37 cellular contexts compared by ENCODE assay signal in the genomic region with DNA sequence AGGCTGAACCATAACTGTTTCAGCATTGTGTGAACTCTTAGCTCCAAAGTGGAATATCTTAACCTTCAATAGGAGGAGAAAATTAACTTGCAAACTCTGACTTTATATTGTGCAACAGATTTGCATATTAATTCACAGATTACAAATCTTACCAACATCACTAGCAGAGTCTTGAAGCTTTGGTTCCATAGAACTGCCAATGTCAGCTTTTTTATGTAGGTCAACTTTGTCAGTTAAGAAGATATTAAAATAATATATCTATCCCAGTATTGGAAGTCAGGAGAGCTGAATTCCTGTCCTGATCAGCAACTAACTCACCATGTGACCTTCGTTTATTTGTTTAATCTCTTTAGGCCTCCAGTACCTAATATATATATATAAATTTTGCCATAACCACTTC.
"Had no signal": no experiment of that assay in that cellular context is flagged by ENCODE, and none has a peak within 500 bp of the region (broad histone marks: within the 10 kb centered on the region; RNA-seq: fewer than 3 reads in every experiment).

No MANE protein-coding gene starts in this region.

- DNase-seq: activated B cell treated with CpG ODN at 0.5 μM for 24 hours; activated CD4-positive, alpha-beta memory T cell treated with anti-CD3 and anti-CD28 coated beads for 36 hours; activated CD4-positive, alpha-beta T cell treated with anti-CD3 and anti-CD28 coated beads for 4 hours; activated CD4-positive, alpha-beta T cell treated with anti-CD3 and anti-CD28 coated beads, Interleukin-2, amount 10 ng/mL, durations not matched to agents 24 days and 14 days; activated CD4-positive, alpha-beta T cell treated with anti-CD3 and anti-CD28 coated beads, Interleukin-2, amount 50 U/mL, for 1 hour; activated CD4-positive, alpha-beta T cell treated with anti-CD3 and anti-CD28 coated beads, Interleukin-2, amount 50 U/mL, for 4 hours; activated CD4-positive, CD25-positive, alpha-beta regulatory T cell treated with anti-CD3 and anti-CD28 coated beads, Interleukin-2, amount 50 U/mL, for 72 hours; activated CD8-positive, alpha-beta memory T cell treated with anti-CD3 and anti-CD28 coated beads, Interleukin-2, amount 50 U/mL, for 4 hours; activated CD8-positive, alpha-beta T cell treated with anti-CD3 and anti-CD28 coated beads for 36 hours; activated effector memory CD4-positive, alpha-beta T cell treated with Interleukin-2 at 50 U/mL for 16 hours; activated gamma-delta T cell; activated naive CD4-positive, alpha-beta T cell treated with anti-CD3 and anti-CD28 coated beads, Interleukin-2, amount 10 ng/mL, durations not matched to agents 7 days and 5 days; activated naive CD4-positive, alpha-beta T cell treated with Interleukin-2 at 50 U/mL for 16 hours; activated naive CD8-positive, alpha-beta T cell treated with anti-CD3 and anti-CD28 coated beads, Interleukin-2, amount 10 ng/mL, durations not matched to agents 7 days and 5 days; activated naive CD8-positive, alpha-beta T cell treated with anti-CD3 and anti-CD28 coated beads, Interleukin-2, amount 50 U/mL, for 24 hours; activated T-cell treated with anti-CD3 and anti-CD28 coated beads for 4 hours; activated T-cell treated with anti-CD3 and anti-CD28 coated beads, Interleukin-2, amount 50 U/mL, for 1 hour; activated T-cell treated with anti-CD3 and anti-CD28 coated beads, Interleukin-2, amount 50 U/mL, for 48 hours; amygdala; anterior cingulate cortex; caudate nucleus; cerebellar nuclear complex; T-helper 1 cell; T-helper 2 cell; T-helper 9 cell had no signal

- H3K4me1 Mint-ChIP-seq: activated CD4-positive, alpha-beta T cell treated with anti-CD3 and anti-CD28 coated beads, Interleukin-2, amount 10 ng/mL, durations not matched to agents 24 days and 14 days; activated naive CD4-positive, alpha-beta T cell treated with anti-CD3 and anti-CD28 coated beads, Interleukin-2, amount 10 ng/mL, durations not matched to agents 7 days and 5 days; activated naive CD4-positive, alpha-beta T cell treated with anti-CD3 and anti-CD28 coated beads, Interleukin-2, amount 50 U/mL, for 24 hours; activated naive CD8-positive, alpha-beta T cell treated with anti-CD3 and anti-CD28 coated beads, Interleukin-2, amount 10 ng/mL, durations not matched to agents 7 days and 5 days; central memory CD8-positive, alpha-beta T cell had no signal

- H3K27me3 ChIP-seq: ascending aorta, cardiac muscle cell had no signal

- H3K4me3 Mint-ChIP-seq: activated B cell treated with CpG ODN at 0.5 μM for 24 hours; activated CD4-positive, alpha-beta memory T cell treated with anti-CD3 and anti-CD28 coated beads for 36 hours; activated CD4-positive, alpha-beta T cell treated with anti-CD3 and anti-CD28 coated beads, Interleukin-2, amount 10 ng/mL, durations not matched to agents 24 days and 14 days; activated CD8-positive, alpha-beta T cell treated with anti-CD3 and anti-CD28 coated beads for 36 hours; activated naive CD4-positive, alpha-beta T cell treated with anti-CD3 and anti-CD28 coated beads, Interleukin-2, amount 10 ng/mL, durations not matched to agents 7 days and 5 days; activated naive CD4-positive, alpha-beta T cell treated with anti-CD3 and anti-CD28 coated beads, Interleukin-2, amount 50 U/mL, for 24 hours; activated naive CD8-positive, alpha-beta T cell; activated naive CD8-positive, alpha-beta T cell treated with anti-CD3 and anti-CD28 coated beads, Interleukin-2, amount 10 ng/mL, durations not matched to agents 7 days and 5 days; activated naive CD8-positive, alpha-beta T cell treated with anti-CD3 and anti-CD28 coated beads, Interleukin-2, amount 50 U/mL, for 24 hours; brain; central memory CD8-positive, alpha-beta T cell; T-helper 1 cell treated with Interleukin-12 subunit alpha and Interleukin-12 subunit beta and Interleukin-4 antibody, amounts not matched to agents 30 μg/mL and 1 μg/mL, for 36 hours; T-helper 2 cell treated with Interferon-gamma antibody and Interleukin-4, amounts not matched to agents 5 μg/mL and 100 μg/mL, for 36 hours had no signal

- H3K27me3 Mint-ChIP-seq: activated B cell treated with CpG ODN at 0.5 μM for 24 hours; activated CD4-positive, alpha-beta memory T cell treated with anti-CD3 and anti-CD28 coated beads for 36 hours; activated CD4-positive, alpha-beta T cell treated with anti-CD3 and anti-CD28 coated beads, Interleukin-2, amount 10 ng/mL, durations not matched to agents 24 days and 14 days; activated CD8-positive, alpha-beta T cell treated with anti-CD3 and anti-CD28 coated beads for 36 hours; activated naive CD4-positive, alpha-beta T cell treated with anti-CD3 and anti-CD28 coated beads, Interleukin-2, amount 50 U/mL, for 24 hours; activated naive CD8-positive, alpha-beta T cell; activated naive CD8-positive, alpha-beta T cell treated with anti-CD3 and anti-CD28 coated beads, Interleukin-2, amount 50 U/mL, for 24 hours; brain; central memory CD8-positive, alpha-beta T cell had no signal

- H3K4me1 ChIP-seq: ascending aorta had no signal

- FAIRE-seq: bronchial epithelial cell, TTC549 had no signal

- H3K36me3 Mint-ChIP-seq: activated naive CD8-positive, alpha-beta T cell; activated naive CD8-positive, alpha-beta T cell treated with anti-CD3 and anti-CD28 coated beads, Interleukin-2, amount 10 ng/mL, durations not matched to agents 7 days and 5 days had no signal

- H3K27ac ChIP-seq: ascending aorta, cardiac muscle cell, VCaP had no signal

- H3K9me3 ChIP-seq: ascending aorta had no signal

- H3K4me3 ChIP-seq: ascending aorta, cardiac muscle cell had no signal

- ATAC-seq: activated CD8-positive, alpha-beta T cell treated with anti-CD3 and anti-CD28 coated beads for 36 hours; activated naive CD8-positive, alpha-beta T cell treated with anti-CD3 and anti-CD28 coated beads, Interleukin-2, amount 50 U/mL, for 24 hours had no signal

- H3K9me3 Mint-ChIP-seq: activated B cell treated with CpG ODN at 0.5 μM for 24 hours; activated CD4-positive, alpha-beta memory T cell treated with anti-CD3 and anti-CD28 coated beads for 36 hours; activated CD4-positive, alpha-beta T cell treated with anti-CD3 and anti-CD28 coated beads, Interleukin-2, amount 10 ng/mL, durations not matched to agents 24 days and 14 days; activated CD8-positive, alpha-beta T cell treated with anti-CD3 and anti-CD28 coated beads for 36 hours; activated naive CD4-positive, alpha-beta T cell treated with anti-CD3 and anti-CD28 coated beads, Interleukin-2, amount 10 ng/mL, durations not matched to agents 7 days and 5 days; activated naive CD4-positive, alpha-beta T cell treated with anti-CD3 and anti-CD28 coated beads, Interleukin-2, amount 50 U/mL, for 24 hours; activated naive CD8-positive, alpha-beta T cell treated with anti-CD3 and anti-CD28 coated beads, Interleukin-2, amount 10 ng/mL, durations not matched to agents 7 days and 5 days; activated naive CD8-positive, alpha-beta T cell treated with anti-CD3 and anti-CD28 coated beads, Interleukin-2, amount 50 U/mL, for 24 hours; activated T-helper 2 cell treated with anti-CD3 and anti-CD28 coated beads, Interferon-gamma antibody, Interleukin-2, Interleukin-4, amounts not matched to agents 10 μg/mL and 5 μg/mL and 100 μg/mL, durations not matched to agents 14 hours and 24 hours and 36 hours; brain; central memory CD8-positive, alpha-beta T cell; T-helper 1 cell treated with Interleukin-12 subunit alpha and Interleukin-12 subunit beta and Interleukin-4 antibody, amounts not matched to agents 30 μg/mL and 1 μg/mL, for 36 hours; T-helper 2 cell treated with Interferon-gamma antibody and Interleukin-4, amounts not matched to agents 5 μg/mL and 100 μg/mL, for 36 hours had no signal

- H3K27ac Mint-ChIP-seq: activated B cell treated with CpG ODN at 0.5 μM for 24 hours; activated CD4-positive, alpha-beta memory T cell treated with anti-CD3 and anti-CD28 coated beads for 36 hours; activated CD4-positive, alpha-beta T cell treated with anti-CD3 and anti-CD28 coated beads, Interleukin-2, amount 10 ng/mL, durations not matched to agents 24 days and 14 days; activated CD8-positive, alpha-beta T cell treated with anti-CD3 and anti-CD28 coated beads for 36 hours; activated naive CD4-positive, alpha-beta T cell treated with anti-CD3 and anti-CD28 coated beads, Interleukin-2, amount 10 ng/mL, durations not matched to agents 7 days and 5 days; activated naive CD4-positive, alpha-beta T cell treated with anti-CD3 and anti-CD28 coated beads, Interleukin-2, amount 50 U/mL, for 24 hours; activated naive CD8-positive, alpha-beta T cell; activated naive CD8-positive, alpha-beta T cell treated with anti-CD3 and anti-CD28 coated beads, Interleukin-2, amount 10 ng/mL, durations not matched to agents 7 days and 5 days; activated naive CD8-positive, alpha-beta T cell treated with anti-CD3 and anti-CD28 coated beads, Interleukin-2, amount 50 U/mL, for 24 hours; activated T-helper 2 cell treated with anti-CD3 and anti-CD28 coated beads, Interferon-gamma antibody, Interleukin-2, Interleukin-4, amounts not matched to agents 10 μg/mL and 5 μg/mL and 100 μg/mL, durations not matched to agents 14 hours and 24 hours and 36 hours; T-helper 1 cell treated with Interleukin-12 subunit alpha and Interleukin-12 subunit beta and Interleukin-4 antibody, amounts not matched to agents 30 μg/mL and 1 μg/mL, for 36 hours; T-helper 2 cell treated with Interferon-gamma antibody and Interleukin-4, amounts not matched to agents 5 μg/mL and 100 μg/mL, for 36 hours had no signal
